ENCODE assay signal across 16 cellular contexts in the genomic region with DNA sequence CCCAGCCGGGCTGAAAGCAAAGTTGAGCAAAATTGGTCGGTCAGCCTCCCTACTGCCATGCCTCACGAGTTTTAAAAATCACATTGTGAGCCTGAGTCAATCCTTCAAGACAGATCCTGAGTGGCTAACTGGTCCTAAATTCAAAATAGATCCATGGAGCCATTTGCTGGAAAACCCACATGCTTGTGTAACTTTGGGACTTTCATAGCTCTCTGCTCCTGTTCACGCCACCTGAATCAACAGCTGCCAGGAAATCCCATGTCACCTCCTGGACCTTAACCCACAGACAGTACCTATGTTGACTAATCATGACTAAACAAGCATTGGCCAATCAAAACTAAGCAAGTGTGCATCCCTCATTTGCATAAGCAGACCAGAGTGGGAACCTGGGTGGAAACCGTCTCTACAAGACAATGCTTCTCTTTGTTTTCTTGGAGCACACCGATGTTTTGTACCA. TPM values are rescaled to one million over a fixed set of nuclear protein-coding genes. Genes with fewer than 3 reads are reported as not detected.
A peak's percentile ranks its signal among the peaks of the same experiment; 100 is the strongest.
DNase-seq lines count a peak whose midpoint lies in the region; ATAC-seq, FAIRE-seq and TF ChIP-seq lines count a peak whose summit lies in the region.
"Had no signal": no experiment of that assay in that cellular context is flagged by ENCODE, and none has a peak within 500 bp of the region (broad histone marks: within the 10 kb centered on the region; RNA-seq: fewer than 3 reads in every experiment).

No MANE protein-coding gene starts in this region.

- no peak overlapping the region for H3K27ac ChIP-seq in spleen
- H3K27ac ChIP-seq: KMS-11, VCaP had no signal

- FAIRE-seq in bronchial epithelial cell (lab: Jason Lieb, UNC) = no peak

- no peak for TF ChIP-seq POLR2A in spleen (IDR thresholded peaks at IDR 0.05)

- TF ChIP-seq CTCF in activated CD8-positive, alpha-beta T cell treated with anti-CD3 and anti-CD28 coated beads for 36 hours (IDR thresholded peaks at IDR 0.05) = no peak
- TF ChIP-seq CTCF in bronchial epithelial cell (IDR thresholded peaks at IDR 0.05; ENCODE audit: insufficient read depth, low read length, severe bottlenecking) = no peak
- TF ChIP-seq CTCF in mucosa of descending colon (IDR thresholded peaks at IDR 0.05) = no peak
- no peak for TF ChIP-seq CTCF in type B pancreatic cell (conservative IDR thresholded peaks at IDR 0.05)
- TF ChIP-seq CTCF in spleen (IDR thresholded peaks at IDR 0.05 in 8 of 11, conservative IDR thresholded peaks at IDR 0.05 in 3 of 11) = no peak

- no peaks in the 10 kb centered on the region for H3K36me3 Mint-ChIP-seq in activated CD8-positive, alpha-beta T cell treated with anti-CD3 and anti-CD28 coated beads for 36 hours (ENCODE audit: low read depth)
- no peaks in the 10 kb centered on the region for H3K36me3 Mint-ChIP-seq in activated CD8-positive, alpha-beta T cell treated with anti-CD3 and anti-CD28 coated beads, Interleukin-2, amount 10 ng/mL, durations not matched to agents 7 days and 5 days (ENCODE audit: low read depth)
- H3K36me3 Mint-ChIP-seq in type B pancreatic cell = no peaks in the 10 kb centered on the region
- H3K36me3 Mint-ChIP-seq: activated naive CD8-positive, alpha-beta T cell; CD4-positive, CD25-positive, alpha-beta regulatory T cell had no signal

- POLR2A ChIA-PET in activated CD8-positive, alpha-beta T cell treated with anti-CD3 and anti-CD28 coated beads for 36 hours (lab: Charles Lee) = no interaction called here
- POLR2A ChIA-PET in activated CD8-positive, alpha-beta T cell treated with anti-CD3 and anti-CD28 coated beads, Interleukin-2, amount 10 ng/mL, durations not matched to agents 7 days and 5 days (lab: Charles Lee) = no interaction called here

- H3K4me3 ChIP-seq in bronchial epithelial cell (ENCODE audit: low read depth, low read length) (no peak overlapping the region), mucosa of descending colon (no peak overlapping the region), spleen (no peak overlapping the region)

- H3K27ac Mint-ChIP-seq in activated CD8-positive, alpha-beta T cell treated with anti-CD3 and anti-CD28 coated beads for 36 hours = no peak overlapping the region
- H3K27ac Mint-ChIP-seq in activated CD8-positive, alpha-beta T cell treated with anti-CD3 and anti-CD28 coated beads, Interleukin-2, amount 10 ng/mL, durations not matched to agents 7 days and 5 days = no peak overlapping the region
- H3K27ac Mint-ChIP-seq in type B pancreatic cell = no peak overlapping the region
- H3K27ac Mint-ChIP-seq: activated naive CD8-positive, alpha-beta T cell had no signal

- intact Hi-C loops in activated CD8-positive, alpha-beta T cell treated with anti-CD3 and anti-CD28 coated beads for 36 hours (cut with micrococcal nuclease) = no loop called here
- intact Hi-C loops in mucosa of descending colon (cut with DNase I, micrococcal nuclease) = no loop called here
- intact Hi-C loops in spleen (cut with DNase I; ENCODE audit: low total_unique reads) = no loop called here

- no peak overlapping the region for H3K4me3 Mint-ChIP-seq in activated CD8-positive, alpha-beta T cell treated with anti-CD3 and anti-CD28 coated beads for 36 hours
- H3K4me3 Mint-ChIP-seq in activated CD8-positive, alpha-beta T cell treated with anti-CD3 and anti-CD28 coated beads, Interleukin-2, amount 10 ng/mL, durations not matched to agents 7 days and 5 days = no peak overlapping the region
- H3K4me3 Mint-ChIP-seq in type B pancreatic cell = no peak overlapping the region
- H3K4me3 Mint-ChIP-seq: activated naive CD8-positive, alpha-beta T cell had no signal

- WGBS in spleen, 5 donors = 87 to 97% (median 89%) methylated on average over 6 of the region's 6 CpGs

- H3K27me3 ChIP-seq in bronchial epithelial cell (ENCODE audit: control insufficient read depth, insufficient read depth, low read length) (no peaks in the 10 kb centered on the region), spleen (replicated peaks in 1 of 7) (no peaks in the 10 kb centered on the region)

- H3K4me1 Mint-ChIP-seq in activated CD8-positive, alpha-beta T cell treated with anti-CD3 and anti-CD28 coated beads for 36 hours (ENCODE audit: low read depth) = peaks cover 29% of the 10 kb centered on the region
- peaks cover 20% of the 10 kb centered on the region for H3K4me1 Mint-ChIP-seq in activated CD8-positive, alpha-beta T cell treated with anti-CD3 and anti-CD28 coated beads, Interleukin-2, amount 10 ng/mL, durations not matched to agents 7 days and 5 days (ENCODE audit: low read depth)
- H3K4me1 Mint-ChIP-seq in type B pancreatic cell (ENCODE audit: unreplicated experiment) = no peaks in the 10 kb centered on the region

- no peak for ATAC-seq in activated CD8-positive, alpha-beta T cell treated with anti-CD3 and anti-CD28 coated beads for 36 hours
- no peak for ATAC-seq in activated CD8-positive, alpha-beta T cell treated with anti-CD3 and anti-CD28 coated beads, Interleukin-2, amount 10 ng/mL, durations not matched to agents 7 days and 5 days
- peak; percentile 64 for ATAC-seq in mucosa of descending colon

- H3K9me3 ChIP-seq in mucosa of descending colon (no peaks in the 10 kb centered on the region), spleen (no peaks in the 10 kb centered on the region)

- no peaks in the 10 kb centered on the region for H3K9me3 Mint-ChIP-seq in activated CD8-positive, alpha-beta T cell treated with anti-CD3 and anti-CD28 coated beads for 36 hours
- H3K9me3 Mint-ChIP-seq in activated CD8-positive, alpha-beta T cell treated with anti-CD3 and anti-CD28 coated beads, Interleukin-2, amount 10 ng/mL, durations not matched to agents 7 days and 5 days (ENCODE audit: insufficient read depth) = no peaks in the 10 kb centered on the region
- H3K9me3 Mint-ChIP-seq in type B pancreatic cell = no peaks in the 10 kb centered on the region
- H3K9me3 Mint-ChIP-seq: CD4-positive, CD25-positive, alpha-beta regulatory T cell had no signal

- H3K36me3 ChIP-seq in bronchial epithelial cell (ENCODE audit: control insufficient read depth, insufficient read depth, low read length) (no peaks in the 10 kb centered on the region), mucosa of descending colon (ENCODE audit: low read depth) (peaks cover 4% of the 10 kb centered on the region), spleen (no peaks in the 10 kb centered on the region)

- peaks cover 2% of the 10 kb centered on the region for H3K27me3 Mint-ChIP-seq in activated CD8-positive, alpha-beta T cell treated with anti-CD3 and anti-CD28 coated beads for 36 hours
- H3K27me3 Mint-ChIP-seq in activated CD8-positive, alpha-beta T cell treated with anti-CD3 and anti-CD28 coated beads, Interleukin-2, amount 10 ng/mL, durations not matched to agents 7 days and 5 days (ENCODE audit: low read depth) = peaks cover 10% of the 10 kb centered on the region
- peaks cover 3% of the 10 kb centered on the region for H3K27me3 Mint-ChIP-seq in type B pancreatic cell
- H3K27me3 Mint-ChIP-seq: activated naive CD8-positive, alpha-beta T cell had no signal

- H3K4me1 ChIP-seq in mucosa of descending colon (ENCODE audit: low read depth) (peaks cover 19% of the 10 kb centered on the region), spleen (no peaks in the 10 kb centered on the region)

- CTCF ChIA-PET in activated CD8-positive, alpha-beta T cell treated with anti-CD3 and anti-CD28 coated beads for 36 hours (lab: Charles Lee) = interaction anchor here (6.8 kb wide), 1 partner anchor 17 kb away, joined by 39 read pairs; no protein-coding TSS in a partner anchor
- CTCF ChIA-PET in activated CD8-positive, alpha-beta T cell treated with anti-CD3 and anti-CD28 coated beads, Interleukin-2, amount 10 ng/mL, durations not matched to agents 7 days and 5 days (lab: Charles Lee) = interaction anchor here (1.4 kb wide), 1 partner anchor 16 kb away, joined by 4 read pairs; no protein-coding TSS in a partner anchor

- peak; percentile 19 for DNase-seq in activated CD8-positive, alpha-beta T cell treated with anti-CD3 and anti-CD28 coated beads for 36 hours
- DNase-seq in activated CD8-positive, alpha-beta T cell treated with anti-CD3 and anti-CD28 coated beads, Interleukin-2, amount 10 ng/mL, durations not matched to agents 7 days and 5 days = no peak
- peak; percentile 93 for DNase-seq in HuH-7 (ENCODE audit: low spot score)
- DNase-seq in bronchial epithelial cell (ENCODE audit: low read depth) = peak; percentile 7
- DNase-seq in mucosa of descending colon = no peak
- DNase-seq in AG08396 (ENCODE audit: low spot score) = no peak
- DNase-seq in type B pancreatic cell (ENCODE audit: extremely low spot score, unreplicated experiment) = no peak
- DNase-seq in spleen = no peak
- DNase-seq: CD4-positive, CD25-positive, alpha-beta regulatory T cell; NCI-H1436; nucleus accumbens; stimulated activated naive CD4-positive, alpha-beta T cell had no signal

RNA-seq across cellular contexts. Expression of a gene that starts 42.8 kb away (rescaled TPM):
- total RNA-seq in activated CD8-positive, alpha-beta T cell treated with anti-CD3 and anti-CD28 coated beads for 36 hours = 10 to 100 TPM; 37.3 to 38.5 TPM
- total RNA-seq in activated CD8-positive, alpha-beta T cell treated with anti-CD3 and anti-CD28 coated beads, Interleukin-2, amount 10 ng/mL, durations not matched to agents 7 days and 5 days = 10 to 100 TPM; 34.3 to 35.7 TPM
- total RNA-seq in bronchial epithelial cell = not detected in 2 replicates
- 10 to 100 TPM; 36.8 to 41.0 (median 37.4) TPM for total RNA-seq in mucosa of descending colon
- 0.88 and 2.4 TPM in 2 replicates for total RNA-seq in type B pancreatic cell (ENCODE audit: low replicate concordance)
- 10 to 100 TPM; 34.2 to 80.8 (median 57.8) TPM for total RNA-seq in spleen
- 1 to 10 TPM; 4.5 to 6.2 (median 5.2) TPM for polyA plus RNA-seq in spleen
- total RNA-seq: fibroblast of lung had no signal
- polyA plus RNA-seq: fibroblast of lung had no signal

Comparison
In these comparisons a context has a peak if more than half of its experiments do, and no peak if none do; other contexts are left out.
1. DNase-seq: peak in activated CD8-positive, alpha-beta T cell treated with anti-CD3 and anti-CD28 coated beads for 36 hours (single experiment), HuH-7 (single experiment) and bronchial epithelial cell (single experiment); none in activated CD8-positive, alpha-beta T cell treated with anti-CD3 and anti-CD28 coated beads, Interleukin-2, amount 10 ng/mL, durations not matched to agents 7 days and 5 days (single experiment), mucosa of descending colon (0 of 3), AG08396 (single experiment), type B pancreatic cell (single experiment) and spleen (single experiment).
2. RNA of a gene that starts 42.8 kb away (total RNA-seq): 34.2 to 80.8 TPM in spleen, 37.3 to 38.5 TPM in activated CD8-positive, alpha-beta T cell treated with anti-CD3 and anti-CD28 coated beads for 36 hours, 36.8 to 41.0 TPM in mucosa of descending colon and 34.3 to 35.7 TPM in activated CD8-positive, alpha-beta T cell treated with anti-CD3 and anti-CD28 coated beads, Interleukin-2, amount 10 ng/mL, durations not matched to agents 7 days and 5 days; 0.88 to 2.4 TPM in type B pancreatic cell and not detected in bronchial epithelial cell; every median in the first group is over 10 times any median in the second.